ENCODE assay signal across 10 cellular contexts in genomic region chr9:112711050-112711689, GRCh38. TPM values are rescaled to one million over a fixed set of nuclear protein-coding genes. Genes with fewer than 3 reads are reported as not detected.
DNase-seq lines count a peak whose midpoint lies in the region; ATAC-seq and TF ChIP-seq lines count a peak whose summit lies in the region.
"Had no signal": no experiment of that assay in that cellular context is flagged by ENCODE, and none has a peak within 500 bp of the region (broad histone marks: within the 10 kb centered on the region; RNA-seq: fewer than 3 reads in every experiment).

No MANE protein-coding gene starts in this region.

- H2AFZ ChIP-seq in PC-9, result no peak overlapping the region
- H2AFZ ChIP-seq in smooth muscle cell (ENCODE audit: low read depth), result no peak overlapping the region

- POLR2A ChIA-PET in PC-9 (lab: Charles Lee; ENCODE audit: unreplicated experiment), result no interaction called here

- 71% methylated on average over 7 of the region's 7 CpGs for WGBS in smooth muscle cell (ENCODE audit: low lambda C conversion rate)

- no peaks in the 10 kb centered on the region for H4K20me1 ChIP-seq in PC-9 (ENCODE audit: insufficient read depth)
- peaks cover 37% of the 10 kb centered on the region for H4K20me1 ChIP-seq in smooth muscle cell (ENCODE audit: low read depth)

- no TSS peak for BruUV-seq in PC-9 (replicated peaks; lab: Mats Ljungman, UMichigan)

- H3K27ac ChIP-seq in PC-9 (no peak overlapping the region), smooth muscle cell (ENCODE audit: low read depth) (no peak overlapping the region)
- H3K27ac ChIP-seq: BLaER1 treated with 17β-estradiol and CSF1 and Interleukin-3, amounts not matched to agents 10 nM and 100 nM; pancreas had no signal

- H3K79me2 ChIP-seq in PC-9 (ENCODE audit: low read depth) (peaks cover 52% of the 10 kb centered on the region), smooth muscle cell (ENCODE audit: low read depth) (peaks cover 48% of the 10 kb centered on the region)

- H3K27me3 ChIP-seq in PC-9 (ENCODE audit: insufficient read depth, low read depth) (no peaks in the 10 kb centered on the region), smooth muscle cell (ENCODE audit: low read depth) (no peaks in the 10 kb centered on the region)
- H3K27me3 ChIP-seq: BLaER1 treated with 17β-estradiol and CSF1 and Interleukin-3, amounts not matched to agents 10 nM and 100 nM; pancreas had no signal

- H3K4me3 ChIP-seq in PC-9, result no peak overlapping the region
- H3K4me3 ChIP-seq in fibroblast of pulmonary artery (replicated peaks; ENCODE audit: low read depth, low read length), result no peak overlapping the region
- H3K4me3 ChIP-seq in smooth muscle cell, result no peak overlapping the region
- H3K4me3 ChIP-seq: BLaER1 treated with 17β-estradiol and CSF1 and Interleukin-3, amounts not matched to agents 10 nM and 100 nM; pancreas had no signal

- CTCF ChIA-PET in PC-9 (lab: Charles Lee), result interaction anchor here (0.6 to 0.8 kb wide), 2 partner anchors 167 to 268 kb away, joined by 4 read pairs; no protein-coding TSS in a partner anchor

- H3K9me3 ChIP-seq in PC-9 (ENCODE audit: insufficient read depth, low read depth) (no peaks in the 10 kb centered on the region), smooth muscle cell (replicated peaks; ENCODE audit: low read depth) (no peaks in the 10 kb centered on the region)
- H3K9me3 ChIP-seq: pancreas had no signal

- H3F3A ChIP-seq in PC-9 (ENCODE audit: insufficient read depth, low read depth), result no peaks in the 10 kb centered on the region
- no peaks in the 10 kb centered on the region for H3F3A ChIP-seq in smooth muscle cell (ENCODE audit: low read depth)

- DNase-seq in NCI-H1105 treated with DMSO at 0.1 percent for 48 hours (lab: John Stamatoyannopoulos, UW) (peak; percentile 2), NCI-H1105 (lab: John Stamatoyannopoulos, UW) (no peak), PC-9 (peak in 1 of 2 experiments; percentile 9), fibroblast of pulmonary artery (ENCODE audit: low read depth) (peak; percentile 73), smooth muscle cell (lab: John Stamatoyannopoulos, UW; ENCODE audit: unreplicated experiment) (no peak), DMS153 treated with DMSO at 0.1 percent for 48 hours (lab: John Stamatoyannopoulos, UW; ENCODE audit: unreplicated experiment) (no peak)
- DNase-seq: pancreas had no signal

- intact Hi-C loops in PC-9 (cut with micrococcal nuclease; ENCODE audit: unreplicated experiment), result loop anchor here (5.0 to 10.0 kb wide), 4 partner anchors 269 to 599 kb away; partner anchors contain the start of gene PTBP3

- no peak overlapping the region for H3K9ac ChIP-seq in smooth muscle cell (ENCODE audit: low read depth)
- H3K9ac ChIP-seq: BLaER1 treated with 17β-estradiol and CSF1 and Interleukin-3, amounts not matched to agents 10 nM and 100 nM had no signal

- H3K4me1 ChIP-seq in PC-9 (replicated peaks; ENCODE audit: insufficient read depth), result peaks cover 2% of the 10 kb centered on the region; the same call in 1 of the 2 replicates
- no peaks in the 10 kb centered on the region for H3K4me1 ChIP-seq in smooth muscle cell (ENCODE audit: low read depth)

- no peaks in the 10 kb centered on the region for H3K9me2 ChIP-seq in PC-9 (ENCODE audit: insufficient read depth)

- peak; percentile 67 for TF ChIP-seq CTCF in PC-9 (conservative IDR thresholded peaks at IDR 0.05)
- peak; percentile 87 for TF ChIP-seq CTCF in fibroblast of pulmonary artery (IDR thresholded peaks at IDR 0.05; ENCODE audit: low read length, missing control alignments)
- TF ChIP-seq CTCF in smooth muscle cell (IDR thresholded peaks at IDR 0.05; ENCODE audit: borderline replicate concordance, insufficient read depth, poor library complexity, severe bottlenecking), result peak; percentile 53

- H3K4me2 ChIP-seq in PC-9 (no peak overlapping the region), smooth muscle cell (no peak overlapping the region)
- H3K4me2 ChIP-seq: BLaER1 treated with 17β-estradiol and CSF1 and Interleukin-3, amounts not matched to agents 10 nM and 100 nM had no signal

- H3K36me3 ChIP-seq in PC-9 (ENCODE audit: low read depth) (peaks cover 24% of the 10 kb centered on the region), smooth muscle cell (ENCODE audit: low read depth) (no peaks in the 10 kb centered on the region)
- H3K36me3 ChIP-seq: pancreas had no signal

- ATAC-seq in GM18907 (IDR thresholded peaks at IDR 0.05; ENCODE audit: unreplicated experiment) (no peak), HG02970 (IDR thresholded peaks at IDR 0.05; ENCODE audit: low FRiP score, unreplicated experiment) (no peak)

RNA-seq across cellular contexts. Expression of gene INIP, which starts 6.7 kb away (rescaled TPM):
- total RNA-seq in PC-9 (2021), result 24.0 and 28.0 TPM in 2 replicates
- total RNA-seq in smooth muscle cell, result 25.8 and 32.7 TPM in 2 replicates
- polyA plus RNA-seq in smooth muscle cell, result 14.9 and 19.8 TPM in 2 replicates

RNA-seq across cellular contexts. Expression of gene SNX30, which starts 39.4 kb away (rescaled TPM):
- total RNA-seq in PC-9 (2021) (32.5 and 33.1 TPM in 2 replicates), smooth muscle cell (10.7 and 13.5 TPM in 2 replicates)
- polyA plus RNA-seq in smooth muscle cell, result 2.1 and 3.6 TPM in 2 replicates

Comparison
In these comparisons a context has a peak if more than half of its experiments do, and no peak if none do; other contexts are left out.
1. DNase-seq: peak in NCI-H1105 treated with DMSO at 0.1 percent for 48 hours (single experiment) and fibroblast of pulmonary artery (single experiment); none in NCI-H1105 (single experiment), smooth muscle cell (single experiment) and DMS153 treated with DMSO at 0.1 percent for 48 hours (single experiment).
2. Peak in every context shown above with its lines, with median percentiles within 50 percentile points of each other: CTCF ChIP-seq.